1 cellular context compared by ENCODE assay signal in genomic region chr10:100562008-100562672, GRCh38.
TF ChIP-seq lines count a peak whose summit lies in the region.

No MANE protein-coding gene starts in this region.

TF ChIP-seq in HepG2, 621 proteins besides CTCF, POLR2A, EP300 and RAD21 (continued from another document and continues in another):
- TF ChIP-seq CSRNP2 (CRISPR knock-in tag; conservative IDR thresholded peaks at IDR 0.05; ENCODE audit: low read depth) = no peak
- no peak for TF ChIP-seq SIN3B (IDR thresholded peaks at IDR 0.05; ENCODE audit: low read length)
- TF ChIP-seq HMG20A (CRISPR knock-in tag; IDR thresholded peaks at IDR 0.05; ENCODE audit: borderline replicate concordance) = no peak
- peak; percentile 44; the same call in 1 of the 2 replicates for TF ChIP-seq ETV5 (CRISPR knock-in tag; IDR thresholded peaks at IDR 0.05; ENCODE audit: borderline replicate concordance)
- no peak for TF ChIP-seq RFXAP (CRISPR knock-in tag; IDR thresholded peaks at IDR 0.05; ENCODE audit: borderline replicate concordance)
- TF ChIP-seq ZNF704 (CRISPR knock-in tag; IDR thresholded peaks at IDR 0.05; ENCODE audit: borderline replicate concordance) = no peak
- TF ChIP-seq NR2F2 (IDR thresholded peaks at IDR 0.05; ENCODE audit: borderline replicate concordance, low read depth) = no peak
- TF ChIP-seq AKAP8 (CRISPR knock-in tag; IDR thresholded peaks at IDR 0.05) = peak; percentile 72; the same call in 1 of the 2 replicates
- TF ChIP-seq ZNF350 (CRISPR knock-in tag; IDR thresholded peaks at IDR 0.05; ENCODE audit: borderline replicate concordance, low read depth) = no peak
- no peak for TF ChIP-seq NR2F6 (IDR thresholded peaks at IDR 0.05)
- TF ChIP-seq NR2F6 (CRISPR knock-in tag; IDR thresholded peaks at IDR 0.05) = no peak
- TF ChIP-seq NFYC (CRISPR knock-in tag; IDR thresholded peaks at IDR 0.05) = no peak
- no peak for TF ChIP-seq PRPF4 (IDR thresholded peaks at IDR 0.05; ENCODE audit: low read depth, low read length, poor library complexity, severe bottlenecking)
- TF ChIP-seq MXD1 (CRISPR knock-in tag; IDR thresholded peaks at IDR 0.05) = no peak
- no peak for TF ChIP-seq SYNCRIP (IDR thresholded peaks at IDR 0.05; ENCODE audit: insufficient read depth, low read depth, low read length)
- TF ChIP-seq NFRKB (IDR thresholded peaks at IDR 0.05) = no peak
- TF ChIP-seq ZNF546 (CRISPR knock-in tag; conservative IDR thresholded peaks at IDR 0.05) = no peak
- no peak for TF ChIP-seq ZNF761 (CRISPR knock-in tag; conservative IDR thresholded peaks at IDR 0.05)
- TF ChIP-seq ZNF691 (CRISPR knock-in tag; IDR thresholded peaks at IDR 0.05; ENCODE audit: borderline replicate concordance, low read depth) = no peak
- no peak for TF ChIP-seq ZNF772 (CRISPR knock-in tag; IDR thresholded peaks at IDR 0.05)
- TF ChIP-seq CERS6 (CRISPR knock-in tag; IDR thresholded peaks at IDR 0.05) = no peak
- TF ChIP-seq FOXP4 (CRISPR knock-in tag; IDR thresholded peaks at IDR 0.05) = no peak
- TF ChIP-seq SALL1 (CRISPR knock-in tag; IDR thresholded peaks at IDR 0.05) = peak; percentile 36; the same call in 1 of the 2 replicates
- TF ChIP-seq ZNF501 (CRISPR knock-in tag; IDR thresholded peaks at IDR 0.05) = 0 out of 2 replicates have a peak, but pooled peaks have one; percentile 18
- peak; percentile 57; the same call in 1 of the 2 replicates for TF ChIP-seq ZNF776 (CRISPR knock-in tag; IDR thresholded peaks at IDR 0.05)
- no peak for TF ChIP-seq SIN3A (IDR thresholded peaks at IDR 0.05; ENCODE audit: borderline replicate concordance, low read depth, low read length)
- TF ChIP-seq ZBTB39 (CRISPR knock-in tag; IDR thresholded peaks at IDR 0.05) = no peak
- TF ChIP-seq PAX8 (CRISPR knock-in tag; IDR thresholded peaks at IDR 0.05; ENCODE audit: borderline replicate concordance) = no peak
- TF ChIP-seq MEIS1 (CRISPR knock-in tag; IDR thresholded peaks at IDR 0.05; ENCODE audit: borderline replicate concordance) = no peak
- no peak for TF ChIP-seq CC2D1A (CRISPR knock-in tag; IDR thresholded peaks at IDR 0.05)
- no peak for TF ChIP-seq ZNF781 (CRISPR knock-in tag; IDR thresholded peaks at IDR 0.05; ENCODE audit: borderline replicate concordance, not compliant biosample characterization)
- TF ChIP-seq ZNF20 (CRISPR knock-in tag; IDR thresholded peaks at IDR 0.05) = no peak
- TF ChIP-seq HNF1B (CRISPR knock-in tag; IDR thresholded peaks at IDR 0.05) = peak; percentile 47; the same call in 1 of the 2 replicates
- no peak for TF ChIP-seq JARID2 (CRISPR knock-in tag; IDR thresholded peaks at IDR 0.05; ENCODE audit: insufficient replicate concordance)
- TF ChIP-seq ZNF850 (CRISPR knock-in tag; conservative IDR thresholded peaks at IDR 0.05) = no peak
- no peak for TF ChIP-seq TCF7L2 (IDR thresholded peaks at IDR 0.05; ENCODE audit: low read depth, low read length)
- TF ChIP-seq ZFP90 (CRISPR knock-in tag; IDR thresholded peaks at IDR 0.05; ENCODE audit: borderline replicate concordance) = no peak
- 0 out of 2 replicates have a peak, but pooled peaks have one; percentile 17 for TF ChIP-seq ZGPAT (CRISPR knock-in tag; IDR thresholded peaks at IDR 0.05)
- TF ChIP-seq ZFP36 (IDR thresholded peaks at IDR 0.05; ENCODE audit: borderline replicate concordance, low read depth, low read length, partially characterized antibody) = no peak
- TF ChIP-seq HMGA1 (CRISPR knock-in tag; conservative IDR thresholded peaks at IDR 0.05) = no peak
- no peak for TF ChIP-seq SPEN (CRISPR knock-in tag; IDR thresholded peaks at IDR 0.05; ENCODE audit: low read depth)
- no peak for TF ChIP-seq DZIP1 (CRISPR knock-in tag; IDR thresholded peaks at IDR 0.05)
- no peak for TF ChIP-seq ZSCAN30 (CRISPR knock-in tag; IDR thresholded peaks at IDR 0.05)
- TF ChIP-seq E2F2 (CRISPR knock-in tag; IDR thresholded peaks at IDR 0.05; ENCODE audit: borderline replicate concordance) = no peak
- TF ChIP-seq ZNF513 (CRISPR knock-in tag; conservative IDR thresholded peaks at IDR 0.05) = no peak
- TF ChIP-seq ZNF605 (CRISPR knock-in tag; IDR thresholded peaks at IDR 0.05) = no peak
- TF ChIP-seq ZKSCAN5 (CRISPR knock-in tag; IDR thresholded peaks at IDR 0.05) = no peak
- TF ChIP-seq CREBL2 (CRISPR knock-in tag; IDR thresholded peaks at IDR 0.05; ENCODE audit: borderline replicate concordance) = no peak
